In genomic region chr20:45014671-45015415, GRCh38 we compare ENCODE assay signal across 9 cellular contexts. TPM values are rescaled to one million over a fixed set of nuclear protein-coding genes. Genes with fewer than 3 reads are reported as not detected.
DNase-seq lines count a peak whose midpoint lies in the region; ATAC-seq, FAIRE-seq and TF ChIP-seq lines count a peak whose summit lies in the region.
"Had no signal": no experiment of that assay in that cellular context is flagged by ENCODE, and none has a peak within 500 bp of the region (broad histone marks: within the 10 kb centered on the region; RNA-seq: fewer than 3 reads in every experiment).

No MANE protein-coding gene starts in this region.

- DNase-seq in GM03348 (ENCODE audit: low spot score) = peak; percentile 20
- DNase-seq in RCC 7860 (ENCODE audit: low spot score) = peak; percentile 26
- peak; percentile 29 to 82 for DNase-seq in fibroblast of lung (ENCODE audit: low read depth in 2 of 2)
- no peak for DNase-seq in omental fat pad (ENCODE audit: low spot score)
- DNase-seq in H4 (ENCODE audit: low spot score) = no peak
- DNase-seq in NCI-H2107 (lab: John Stamatoyannopoulos, UW) = no peak
- no peak for DNase-seq in iPS-NIHi7 (ENCODE audit: extremely low spot score)

- H2AFZ ChIP-seq in fibroblast of lung (ENCODE audit: low read length) = no peak overlapping the region

- ATAC-seq in omental fat pad (ENCODE audit: low FRiP score) (peak; percentile 83), HG02623 (IDR thresholded peaks at IDR 0.05; ENCODE audit: unreplicated experiment) (no peak)

- H3K27me3 ChIP-seq in fibroblast of lung (ENCODE audit: control insufficient read depth, insufficient read depth, low read length) = no peaks in the 10 kb centered on the region

- FAIRE-seq in RCC 7860 (lab: Jason Lieb, UNC) = no peak

- H3K4me3 ChIP-seq in fibroblast of lung (replicated peaks in 1 of 4; ENCODE audit: control extremely low read depth in 1 of 4, insufficient read depth in 1 of 4, low read depth in 3 of 4, low read length in 4 of 4) = no peak overlapping the region
- H3K4me3 ChIP-seq: coronary artery had no signal

- no peaks in the 10 kb centered on the region for H3K79me2 ChIP-seq in fibroblast of lung (ENCODE audit: control insufficient read depth, insufficient read depth, low read length)

- no peak overlapping the region for H3K9ac ChIP-seq in fibroblast of lung (ENCODE audit: insufficient read depth, low read length)

- TF ChIP-seq CTCF in fibroblast of lung (conservative IDR thresholded peaks at IDR 0.05 in 1 of 2, IDR thresholded peaks at IDR 0.05 in 1 of 2; ENCODE audit: low read depth in 1 of 2, low read length in 2 of 2) = no peak
- no peak for TF ChIP-seq CTCF in omental fat pad (IDR thresholded peaks at IDR 0.05)

- no peak overlapping the region for H3K4me2 ChIP-seq in fibroblast of lung (ENCODE audit: extremely low read depth, insufficient read depth, low read length)

- H3K36me3 ChIP-seq in fibroblast of lung (ENCODE audit: control insufficient read depth, insufficient read depth, low read length) = no peaks in the 10 kb centered on the region

- H3K4me1 ChIP-seq in fibroblast of lung (ENCODE audit: control insufficient read depth, extremely low read depth, insufficient read depth, low read length) = peaks cover 14% of the 10 kb centered on the region

- H4K20me1 ChIP-seq in fibroblast of lung (ENCODE audit: control insufficient read depth, extremely low read depth, insufficient read depth, low read length) = no peaks in the 10 kb centered on the region

- no peak overlapping the region for H3K27ac ChIP-seq in fibroblast of lung (ENCODE audit: insufficient read depth, low read length)
- H3K27ac ChIP-seq: coronary artery had no signal

- no peaks in the 10 kb centered on the region for H3K9me3 ChIP-seq in fibroblast of lung (ENCODE audit: control insufficient read depth, insufficient read depth, low read depth, low read length)

RNA-seq across cellular contexts. Expression of gene STK4, which starts 48.5 kb away (rescaled TPM):
- total RNA-seq in fibroblast of lung (22.9 and 31.7 TPM in 2 replicates), omental fat pad (10 to 100 TPM; 26.4 to 51.9 (median 38.6) TPM)
- polyA plus RNA-seq in fibroblast of lung = 19.0 and 23.4 TPM in 2 replicates
- polyA plus RNA-seq in fibroblast of lung (2012) = 10.9 and 11.0 TPM in 2 replicates
- 12.8 and 21.5 TPM in 2 replicates for polyA minus RNA-seq in fibroblast of lung (ENCODE audit: low replicate concordance)
- total RNA-seq in H4 (2014; rRNA removed; shearing (Covaris generic)) = 12.8 and 14.3 TPM in 2 replicates

RNA-seq across cellular contexts. Expression of gene TOMM34, which starts 54.6 kb away (rescaled TPM):
- total RNA-seq in fibroblast of lung (10.5 and 15.5 TPM in 2 replicates), omental fat pad (10 to 100 TPM in 3 of 4 donors, 1 to 10 TPM in 1; 9.1 to 23.9 (median 12.1) TPM)
- polyA plus RNA-seq in fibroblast of lung = 25.6 and 58.7 TPM in 2 replicates
- polyA plus RNA-seq in fibroblast of lung (2012) = 25.4 and 57.2 TPM in 2 replicates
- polyA minus RNA-seq in fibroblast of lung (ENCODE audit: low replicate concordance) = 17.8 and 32.5 TPM in 2 replicates
- 39.7 and 41.5 TPM in 2 replicates for total RNA-seq in H4 (2014; rRNA removed; shearing (Covaris generic))

Comparison
In these comparisons a context has a peak if more than half of its experiments do, and no peak if none do; other contexts are left out.
1. DNase-seq: peak in GM03348 (single experiment), RCC 7860 (single experiment) and fibroblast of lung (2 of 2); none in omental fat pad (single experiment), H4 (single experiment), NCI-H2107 (single experiment) and iPS-NIHi7 (single experiment).